ENCODE assay signal across 22 cellular contexts in genomic region chr7:133873631-133874030, GRCh38.
"Had no signal": no experiment of that assay in that cellular context is flagged by ENCODE, and none has a peak within 500 bp of the region (broad histone marks: within the 10 kb centered on the region; RNA-seq: fewer than 3 reads in every experiment).

No MANE protein-coding gene starts in this region.

- ATAC-seq: activated T-cell treated with anti-CD3 and anti-CD28 coated beads, Interleukin-2, amount 50 U/mL, for 4 hours; body of pancreas; gastroesophageal sphincter; heart left ventricle; mucosa of descending colon; stimulated activated naive CD8-positive, alpha-beta T cell treated with anti-CD3 and anti-CD28 coated beads, Interleukin-15, Interleukin-2, amounts not matched to agents 100 U/mL and 50 U/mL, for 24 hours; WTC11 had no signal

- H3K27me3 Mint-ChIP-seq: activated naive CD8-positive, alpha-beta T cell; memory B cell; naive B cell had no signal

- H3K4me3 ChIP-seq: body of pancreas, colonic mucosa, gastroesophageal sphincter, heart left ventricle, mucosa of descending colon, prostate gland, right atrium auricular region, vagina had no signal

- DNase-seq: activated CD4-positive, alpha-beta T cell treated with anti-CD3 and anti-CD28 coated beads for 4 hours; activated CD8-positive, alpha-beta memory T cell treated with anti-CD3 and anti-CD28 coated beads, Interleukin-2, amount 50 U/mL, for 4 hours; activated effector memory CD4-positive, alpha-beta T cell treated with anti-CD3 and anti-CD28 coated beads, Interleukin-2, amount 50 U/mL, for 16 hours; activated T-cell treated with anti-CD3 and anti-CD28 coated beads, Interleukin-2, amount 50 U/mL, for 4 hours; amygdala; body of pancreas; colonic mucosa; erythroblast; heart left ventricle; mucosa of descending colon; naive B cell; stimulated activated CD4-positive, alpha-beta T cell treated with anti-CD3 and anti-CD28 coated beads, Interleukin-2, amount 100 ng/mL, for 24 hours; stimulated activated naive CD8-positive, alpha-beta T cell treated with anti-CD3 and anti-CD28 coated beads, Interleukin-15, Interleukin-2, amounts not matched to agents 100 U/mL and 50 U/mL, for 24 hours; trophoblast cell had no signal

- H3K36me3 ChIP-seq: colonic mucosa, gastroesophageal sphincter, heart left ventricle, prostate gland, right atrium auricular region, vagina had no signal

- H3K36me3 Mint-ChIP-seq: WTC11 had no signal

- H3K9me3 Mint-ChIP-seq: activated T-cell treated with anti-CD3 and anti-CD28 coated beads, Interleukin-2, amount 50 U/mL, for 4 hours; memory B cell; T-helper 2 cell treated with Interferon-gamma antibody and Interleukin-4, amounts not matched to agents 5 μg/mL and 100 μg/mL, for 36 hours; WTC11 had no signal

- H3K27ac ChIP-seq: body of pancreas, colonic mucosa, gastroesophageal sphincter, heart left ventricle, prostate gland, right atrium auricular region, vagina had no signal

- H3K4me1 ChIP-seq: colonic mucosa, gastroesophageal sphincter, prostate gland, right atrium auricular region, vagina had no signal

- H3K27me3 ChIP-seq: body of pancreas, colonic mucosa, gastroesophageal sphincter, heart left ventricle, right atrium auricular region, vagina had no signal

- H3K9me3 ChIP-seq: body of pancreas, colonic mucosa, gastroesophageal sphincter, heart left ventricle, mucosa of descending colon, prostate gland, right atrium auricular region, vagina had no signal

- H3K27ac Mint-ChIP-seq: activated naive CD8-positive, alpha-beta T cell; memory B cell; T-helper 2 cell treated with Interferon-gamma antibody and Interleukin-4, amounts not matched to agents 5 μg/mL and 100 μg/mL, for 36 hours; WTC11 had no signal

- H3K4me3 Mint-ChIP-seq: activated naive CD8-positive, alpha-beta T cell; activated T-cell treated with anti-CD3 and anti-CD28 coated beads, Interleukin-2, amount 50 U/mL, for 4 hours; memory B cell; naive B cell; T-helper 2 cell treated with Interferon-gamma antibody and Interleukin-4, amounts not matched to agents 5 μg/mL and 100 μg/mL, for 36 hours; WTC11 had no signal
